In the genomic region with DNA sequence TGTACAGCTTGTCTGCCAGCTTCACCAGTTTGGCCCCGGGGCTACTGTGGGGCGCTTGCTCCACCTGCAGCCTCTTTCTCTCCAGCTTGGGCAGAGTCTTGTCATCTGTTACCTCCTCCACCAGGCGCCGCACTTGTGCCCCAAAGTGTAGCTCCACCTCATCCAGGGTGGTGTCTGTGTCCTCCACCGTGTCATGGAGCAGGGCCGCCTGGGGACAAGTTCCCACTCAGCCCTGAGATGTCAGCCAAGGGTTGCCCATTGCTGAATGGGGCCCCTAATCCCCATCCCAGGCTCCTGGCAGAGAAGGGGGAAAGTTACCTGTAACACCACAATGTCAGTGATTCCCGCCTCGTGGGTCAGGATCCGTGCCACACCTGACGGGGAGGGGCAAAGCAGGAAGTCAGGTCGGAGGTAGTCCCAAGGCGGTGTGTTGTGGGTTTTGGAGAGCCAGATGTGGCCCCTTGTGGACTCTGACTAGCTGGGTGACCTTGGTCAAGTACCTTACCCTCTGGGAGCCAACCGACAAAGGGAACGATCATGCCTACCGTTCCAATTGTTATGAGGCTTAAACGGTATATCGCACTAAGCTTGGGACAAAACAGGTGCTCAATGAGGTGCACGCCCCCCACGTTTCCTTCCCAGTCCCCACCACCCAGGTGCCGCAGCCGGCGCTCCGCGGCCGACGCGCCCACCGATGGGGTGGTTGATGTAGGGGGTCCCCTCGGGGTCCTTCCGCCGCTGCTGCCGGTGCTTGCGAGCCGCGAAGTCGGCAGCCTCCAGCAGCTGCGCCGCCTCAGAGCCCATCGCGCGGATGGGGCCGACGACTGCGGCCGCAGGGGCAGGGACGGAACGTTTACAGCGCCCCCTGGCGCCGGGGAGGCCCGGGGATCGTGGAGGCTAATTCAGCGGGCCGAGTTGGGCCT, we compare ENCODE assay signal across 8 cellular contexts. TPM values are rescaled to one million over a fixed set of nuclear protein-coding genes. Genes with fewer than 3 reads are reported as not detected.
DNase-seq lines count a peak whose midpoint lies in the region; ATAC-seq, FAIRE-seq and TF ChIP-seq lines count a peak whose summit lies in the region.

TSS of gene HDDC3 (minus strand) at position 813 of the 923 bp plus-strand sequence. CDS start at position 804, 9 bp downstream.

- no peaks in the 10 kb centered on the region for H3K9me3 ChIP-seq in prostate gland

- CTCF ChIA-PET in T-cell (lab: Charles Lee): interaction anchor here (0.5 to 5.4 kb wide), 29 partner anchors 9 to 1037 kb away, joined by 3 to 78 read pairs (median 4); partner anchors contain the start of genes MAN2A2 (in 2 of the 2), RCCD1 (in 2 of the 2), BLM (in 1 of the 2) and CIB1 (in 1 of the 2)

- peak within 1 kb of the TSS; percentile 56 to 80 for H3K4me3 ChIP-seq in prostate gland

- intact Hi-C loops in left cardiac atrium (cut with DNase I) (loop anchor here in 1 of 2 donors (2.0 kb wide), 1 partner anchor 29 kb away; the partner anchor contains the start of gene MAN2A2), prostate gland (cut with DNase I) (loop anchor here (2.0 kb wide), 1 partner anchor 29 kb away; the partner anchor contains the start of gene MAN2A2)

- DNase-seq in GM12891 (ENCODE audit: insufficient read length, low spot score): peak; percentile 81
- DNase-seq in NCI-H1417 (lab: John Stamatoyannopoulos, UW): peak; percentile 85 to 93 (median 92)
- peak; percentile 73 to 91 (median 84) for DNase-seq in T-cell
- peak; percentile 93 for DNase-seq in left cardiac atrium
- DNase-seq in prostate gland (ENCODE audit: low spot score): peak; percentile 89
- DNase-seq in ureter (ENCODE audit: low spot score): peak; percentile 92

- peak within 1 kb of the TSS; percentile 31 for H3K27ac ChIP-seq in adipose tissue (ENCODE audit: low read depth, low read length)
- peak within 1 kb of the TSS; percentile 94 for H3K27ac ChIP-seq in prostate gland

- TF ChIP-seq POLR2A in GM12891 (IDR thresholded peaks at IDR 0.05; ENCODE audit: low read depth, low read length) (peak; percentile 51), prostate gland (IDR thresholded peaks at IDR 0.05) (peak; percentile 71)

- H3K36me3 Mint-ChIP-seq in T-cell: peaks cover 3% of the 10 kb centered on the region

- H3K4me1 ChIP-seq in prostate gland (replicated peaks): peaks cover 9% of the 10 kb centered on the region

- H3K36me3 ChIP-seq in prostate gland: no peaks in the 10 kb centered on the region

- H3K27me3 Mint-ChIP-seq in T-cell: no peaks in the 10 kb centered on the region

- peaks cover 49 to 57% (median 54%) of the 10 kb centered on the region in 3 donors for H3K4me1 Mint-ChIP-seq in T-cell

- peak within 1 kb of the TSS; percentile 98 for H3K27ac Mint-ChIP-seq in T-cell

- peak; percentile 44 for ATAC-seq in HG02763 (IDR thresholded peaks at IDR 0.05; ENCODE audit: unreplicated experiment)
- ATAC-seq in T-cell (replicated peaks in 1 of 4): peak; percentile 57 to 62 (median 58)
- peak; percentile 62 to 71 for ATAC-seq in left cardiac atrium

- peak within 1 kb of the TSS; percentile 90 to 97 (median 95) for H3K4me3 Mint-ChIP-seq in T-cell

- FAIRE-seq in GM12891 (lab: Jason Lieb, UNC): peak; percentile 76

- H3K27me3 ChIP-seq in prostate gland (replicated peaks; ENCODE audit: insufficient read depth): no peaks in the 10 kb centered on the region

- TF ChIP-seq CTCF in prostate gland (IDR thresholded peaks at IDR 0.05): peak; percentile 81 to 95 (median 91)

- POLR2A ChIA-PET in T-cell (lab: Charles Lee): interaction anchor here in 1 of 2 donors (1.5 kb wide), 1 partner anchor 46 kb away, joined by 3 read pairs; no protein-coding TSS in a partner anchor

- 0 to 2% (median 2%) methylated on average over 51 to 54 of the region's 54 CpGs for WGBS in adipose tissue, 3 donors
- 1% methylated on average over 50 of the region's 54 CpGs for whole genome bisulfite sequencing in prostate gland

- no peaks in the 10 kb centered on the region for H3K9me3 Mint-ChIP-seq in T-cell

TF ChIP-seq in GM12891, 5 proteins besides CTCF, POLR2A, EP300 and RAD21:
- peak; percentile 76; the same call in 1 of the 2 replicates for TF ChIP-seq TAF1 (IDR thresholded peaks at IDR 0.05; ENCODE audit: low read depth, low read length)
- TF ChIP-seq POU2F2 (IDR thresholded peaks at IDR 0.05; ENCODE audit: low read depth, low read length): peak; percentile 58; the same call in 1 of the 2 replicates
- no peak for TF ChIP-seq PAX5 (IDR thresholded peaks at IDR 0.05; ENCODE audit: insufficient read depth, low read length, severe bottlenecking)
- TF ChIP-seq POLR2AphosphoS5 (IDR thresholded peaks at IDR 0.05; ENCODE audit: low read depth, low read length): peak; percentile 30; the same call in 1 of the 2 replicates
- peak; percentile 34; the same call in 1 of the 2 replicates for TF ChIP-seq SPI1 (IDR thresholded peaks at IDR 0.05; ENCODE audit: low read depth, low read length)
TF ChIP-seq in GM12891: peak in this region for 4.

RNA-seq across cellular contexts. Expression of gene HDDC3, which starts in this region (rescaled TPM):
- 16.1 TPM for polyA plus RNA-seq in GM12891 (2012; ENCODE audit: low read depth, missing spikeins)
- 10 to 100 TPM; 14.4 to 28.6 (median 26.2) TPM for total RNA-seq in T-cell
- 10 to 100 TPM; 13.2 to 22.2 (median 20.5) TPM for polyA plus RNA-seq in adipose tissue
- total RNA-seq in left cardiac atrium: 10 to 100 TPM; 12.2 to 17.1 TPM
- 10 to 100 TPM; 16.2 to 30.6 TPM for total RNA-seq in prostate gland
- total RNA-seq in ureter: 19.5 TPM

Comparison
In these comparisons a context has a peak if more than half of its experiments do, and no peak if none do; other contexts are left out.
1. Peak in every context shown above with its lines: DNase-seq, ATAC-seq, H3K4me3 ChIP-seq and H3K27ac ChIP-seq.